17 cellular contexts compared by ENCODE assay signal in genomic region chr7:38973760-38974159, GRCh38. TPM values are rescaled to one million over a fixed set of nuclear protein-coding genes. Genes with fewer than 3 reads are reported as not detected.
"Had no signal": no experiment of that assay in that cellular context is flagged by ENCODE, and none has a peak within 500 bp of the region (broad histone marks: within the 10 kb centered on the region; RNA-seq: fewer than 3 reads in every experiment).

No MANE protein-coding gene starts in this region.

- ATAC-seq: activated CD4-positive, CD25-positive, alpha-beta regulatory T cell treated with anti-CD3 and anti-CD28 coated beads, Interleukin-2, amount 50 U/mL, for 24 hours; body of pancreas; natural killer cell treated with Interleukin-12 subunit alpha and Interleukin-12 subunit beta and Interleukin-15 and Interleukin-18, amount 100 ng/mL, for 72 hours; right cardiac atrium; stimulated activated naive CD8-positive, alpha-beta T cell treated with anti-CD3 and anti-CD28 coated beads, Interleukin-15, Interleukin-2, amounts not matched to agents 100 U/mL and 50 U/mL, for 24 hours had no signal

- FAIRE-seq: colon had no signal

- DNase-seq: activated naive CD8-positive, alpha-beta T cell treated with anti-CD3 and anti-CD28 coated beads for 36 hours; amygdala; body of pancreas; caudate nucleus; mesenchymal stem cell; occipital lobe; right cardiac atrium; stimulated activated naive CD8-positive, alpha-beta T cell treated with anti-CD3 and anti-CD28 coated beads, Interleukin-15, Interleukin-2, amounts not matched to agents 100 U/mL and 50 U/mL, for 24 hours; T1000; trophoblast cell had no signal

- H3K4me3 ChIP-seq: body of pancreas, smooth muscle cell had no signal

- H3K4me2 ChIP-seq: smooth muscle cell had no signal

- H3K27me3 ChIP-seq: body of pancreas had no signal

- H3K9me3 ChIP-seq: body of pancreas had no signal

- H3K27ac ChIP-seq: body of pancreas had no signal

RNA-seq across cellular contexts. Expression of gene POU6F2, which starts 3.9 kb away (rescaled TPM):
- total RNA-seq: activated CD8-positive, alpha-beta memory T cell treated with anti-CD3 and anti-CD28 coated beads for 36 hours; activated naive CD8-positive, alpha-beta T cell treated with anti-CD3 and anti-CD28 coated beads for 36 hours; activated T-helper 1 cell treated with anti-CD3 and anti-CD28 coated beads, Interleukin-12 subunit alpha, Interleukin-12 subunit beta, Interleukin-2, Interleukin-4 antibody, amounts not matched to agents 30 ng/mL and 10 ng/mL and 1 ng/mL, durations not matched to agents 14 hours and 24 hours and 36 hours; glomerular endothelial cell had no signal
